ENCODE assay signal across 1 cellular context in the genomic region with DNA sequence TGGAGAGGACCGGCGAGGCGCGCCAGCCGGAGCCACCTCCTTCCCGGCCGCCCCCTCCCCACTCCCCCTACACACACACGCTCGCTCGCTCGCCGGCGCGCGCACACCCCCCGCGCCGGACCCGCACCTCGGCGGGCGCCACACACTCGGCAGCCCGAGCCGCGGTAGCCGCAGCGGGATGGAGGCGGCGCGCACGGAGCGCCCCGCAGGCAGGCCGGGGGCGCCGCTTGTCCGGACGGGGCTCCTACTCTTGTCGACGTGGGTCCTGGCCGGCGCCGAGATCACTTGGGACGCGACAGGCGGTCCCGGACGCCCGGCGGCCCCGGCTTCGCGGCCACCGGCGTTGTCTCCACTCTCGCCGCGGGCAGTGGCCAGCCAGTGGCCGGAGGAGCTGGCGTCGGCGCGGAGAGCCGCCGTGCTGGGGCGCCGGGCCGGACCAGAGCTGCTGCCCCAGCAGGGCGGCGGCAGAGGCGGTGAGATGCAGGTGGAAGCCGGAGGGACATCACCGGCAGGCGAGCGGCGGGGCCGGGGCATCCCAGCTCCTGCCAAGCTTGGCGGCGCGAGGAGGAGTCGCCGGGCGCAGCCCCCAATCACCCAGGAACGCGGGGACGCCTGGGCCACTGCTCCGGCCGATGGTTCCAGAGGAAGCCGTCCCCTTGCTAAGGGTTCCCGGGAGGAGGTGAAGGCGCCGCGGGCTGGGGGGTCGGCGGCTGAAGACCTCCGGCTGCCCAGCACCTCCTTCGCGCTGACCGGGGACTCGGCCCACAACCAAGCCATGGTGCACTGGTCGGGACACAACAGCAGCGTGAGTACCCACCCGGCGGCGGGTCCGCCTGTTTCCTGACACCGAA.
TF ChIP-seq lines count a peak whose summit lies in the region.

Gene SORCS3 (plus strand): TSS at position 141 of the 851 bp plus-strand sequence.

TF ChIP-seq in WTC11, 78 proteins besides CTCF, POLR2A, EP300 and RAD21 (continued from another document):
- TF ChIP-seq, protein P1, sequence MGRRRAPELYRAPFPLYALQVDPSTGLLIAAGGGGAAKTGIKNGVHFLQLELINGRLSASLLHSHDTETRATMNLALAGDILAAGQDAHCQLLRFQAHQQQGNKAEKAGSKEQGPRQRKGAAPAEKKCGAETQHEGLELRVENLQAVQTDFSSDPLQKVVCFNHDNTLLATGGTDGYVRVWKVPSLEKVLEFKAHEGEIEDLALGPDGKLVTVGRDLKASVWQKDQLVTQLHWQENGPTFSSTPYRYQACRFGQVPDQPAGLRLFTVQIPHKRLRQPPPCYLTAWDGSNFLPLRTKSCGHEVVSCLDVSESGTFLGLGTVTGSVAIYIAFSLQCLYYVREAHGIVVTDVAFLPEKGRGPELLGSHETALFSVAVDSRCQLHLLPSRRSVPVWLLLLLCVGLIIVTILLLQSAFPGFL (CRISPR knock-in tag; IDR thresholded peaks at IDR 0.05; ENCODE audit: borderline replicate concordance), result no peak
- TF ChIP-seq, protein P2, sequence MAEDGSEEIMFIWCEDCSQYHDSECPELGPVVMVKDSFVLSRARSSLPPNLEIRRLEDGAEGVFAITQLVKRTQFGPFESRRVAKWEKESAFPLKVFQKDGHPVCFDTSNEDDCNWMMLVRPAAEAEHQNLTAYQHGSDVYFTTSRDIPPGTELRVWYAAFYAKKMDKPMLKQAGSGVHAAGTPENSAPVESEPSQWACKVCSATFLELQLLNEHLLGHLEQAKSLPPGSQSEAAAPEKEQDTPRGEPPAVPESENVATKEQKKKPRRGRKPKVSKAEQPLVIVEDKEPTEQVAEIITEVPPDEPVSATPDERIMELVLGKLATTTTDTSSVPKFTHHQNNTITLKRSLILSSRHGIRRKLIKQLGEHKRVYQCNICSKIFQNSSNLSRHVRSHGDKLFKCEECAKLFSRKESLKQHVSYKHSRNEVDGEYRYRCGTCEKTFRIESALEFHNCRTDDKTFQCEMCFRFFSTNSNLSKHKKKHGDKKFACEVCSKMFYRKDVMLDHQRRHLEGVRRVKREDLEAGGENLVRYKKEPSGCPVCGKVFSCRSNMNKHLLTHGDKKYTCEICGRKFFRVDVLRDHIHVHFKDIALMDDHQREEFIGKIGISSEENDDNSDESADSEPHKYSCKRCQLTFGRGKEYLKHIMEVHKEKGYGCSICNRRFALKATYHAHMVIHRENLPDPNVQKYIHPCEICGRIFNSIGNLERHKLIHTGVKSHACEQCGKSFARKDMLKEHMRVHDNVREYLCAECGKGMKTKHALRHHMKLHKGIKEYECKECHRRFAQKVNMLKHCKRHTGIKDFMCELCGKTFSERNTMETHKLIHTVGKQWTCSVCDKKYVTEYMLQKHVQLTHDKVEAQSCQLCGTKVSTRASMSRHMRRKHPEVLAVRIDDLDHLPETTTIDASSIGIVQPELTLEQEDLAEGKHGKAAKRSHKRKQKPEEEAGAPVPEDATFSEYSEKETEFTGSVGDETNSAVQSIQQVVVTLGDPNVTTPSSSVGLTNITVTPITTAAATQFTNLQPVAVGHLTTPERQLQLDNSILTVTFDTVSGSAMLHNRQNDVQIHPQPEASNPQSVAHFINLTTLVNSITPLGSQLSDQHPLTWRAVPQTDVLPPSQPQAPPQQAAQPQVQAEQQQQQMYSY (CRISPR knock-in tag; IDR thresholded peaks at IDR 0.05), result no peak
- TF ChIP-seq NR3C1 (CRISPR knock-in tag; conservative IDR thresholded peaks at IDR 0.05; ENCODE audit: low read depth), result no peak
- TF ChIP-seq SMAD3 (CRISPR knock-in tag; IDR thresholded peaks at IDR 0.05; ENCODE audit: borderline replicate concordance), result no peak
- no peak for TF ChIP-seq ATF1 (CRISPR knock-in tag; IDR thresholded peaks at IDR 0.05)
- TF ChIP-seq RORB (CRISPR knock-in tag; IDR thresholded peaks at IDR 0.05), result no peak
- TF ChIP-seq JAZF1 (CRISPR knock-in tag; IDR thresholded peaks at IDR 0.05), result no peak
- no peak for TF ChIP-seq CBFB (CRISPR knock-in tag; IDR thresholded peaks at IDR 0.05; ENCODE audit: low read depth)
- TF ChIP-seq SOX15 (CRISPR knock-in tag; IDR thresholded peaks at IDR 0.05), result no peak
- no peak for TF ChIP-seq TEAD1 (CRISPR knock-in tag; IDR thresholded peaks at IDR 0.05)
- TF ChIP-seq GTF2I (CRISPR knock-in tag; conservative IDR thresholded peaks at IDR 0.05), result no peak
- TF ChIP-seq PRRX2 (CRISPR knock-in tag; IDR thresholded peaks at IDR 0.05), result no peak
- peak; percentile 39; the same call in 1 of the 2 replicates for TF ChIP-seq CREM (CRISPR knock-in tag; IDR thresholded peaks at IDR 0.05)
- no peak for TF ChIP-seq ZBTB43 (CRISPR knock-in tag; IDR thresholded peaks at IDR 0.05)
- TF ChIP-seq ZBTB21 (CRISPR knock-in tag; IDR thresholded peaks at IDR 0.05; ENCODE audit: borderline replicate concordance), result no peak
- TF ChIP-seq, protein P3, sequence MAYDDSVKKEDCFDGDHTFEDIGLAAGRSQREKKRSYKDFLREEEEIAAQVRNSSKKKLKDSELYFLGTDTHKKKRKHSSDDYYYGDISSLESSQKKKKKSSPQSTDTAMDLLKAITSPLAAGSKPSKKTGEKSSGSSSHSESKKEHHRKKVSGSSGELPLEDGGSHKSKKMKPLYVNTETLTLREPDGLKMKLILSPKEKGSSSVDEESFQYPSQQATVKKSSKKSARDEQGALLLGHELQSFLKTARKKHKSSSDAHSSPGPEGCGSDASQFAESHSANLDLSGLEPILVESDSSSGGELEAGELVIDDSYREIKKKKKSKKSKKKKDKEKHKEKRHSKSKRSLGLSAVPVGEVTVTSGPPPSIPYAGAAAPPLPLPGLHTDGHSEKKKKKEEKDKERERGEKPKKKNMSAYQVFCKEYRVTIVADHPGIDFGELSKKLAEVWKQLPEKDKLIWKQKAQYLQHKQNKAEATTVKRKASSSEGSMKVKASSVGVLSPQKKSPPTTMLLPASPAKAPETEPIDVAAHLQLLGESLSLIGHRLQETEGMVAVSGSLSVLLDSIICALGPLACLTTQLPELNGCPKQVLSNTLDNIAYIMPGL (CRISPR knock-in tag; IDR thresholded peaks at IDR 0.05), result peak; percentile 67
- no peak for TF ChIP-seq ZNF396 (CRISPR knock-in tag; IDR thresholded peaks at IDR 0.05; ENCODE audit: borderline replicate concordance)
